Comparison of ENCODE assay signal across 1 cellular context in the genomic region with DNA sequence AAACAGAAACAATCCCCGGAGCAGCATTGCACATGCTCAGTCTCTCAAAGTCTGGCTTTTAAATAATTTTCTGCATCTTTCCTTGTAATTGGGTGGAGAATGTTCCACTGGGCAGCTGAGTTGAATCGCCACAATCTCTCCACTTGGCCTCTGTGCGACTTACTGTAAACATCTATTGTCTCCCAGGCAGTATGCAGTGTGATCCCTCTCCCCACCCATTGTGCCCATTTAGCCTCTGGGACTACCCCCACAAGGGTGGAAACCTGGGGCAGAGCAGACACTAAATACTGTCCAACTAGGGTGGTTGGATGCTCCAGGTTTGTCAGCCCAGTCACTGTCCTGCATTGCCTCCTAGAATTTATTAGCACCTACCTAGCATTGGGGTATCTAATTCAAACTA.
TF ChIP-seq lines count a peak whose summit lies in the region.

No MANE protein-coding gene starts in this region.

TF ChIP-seq in SK-N-SH, 30 proteins besides CTCF, POLR2A, EP300 and RAD21 (continued from another document):
- TF ChIP-seq, protein P1, sequence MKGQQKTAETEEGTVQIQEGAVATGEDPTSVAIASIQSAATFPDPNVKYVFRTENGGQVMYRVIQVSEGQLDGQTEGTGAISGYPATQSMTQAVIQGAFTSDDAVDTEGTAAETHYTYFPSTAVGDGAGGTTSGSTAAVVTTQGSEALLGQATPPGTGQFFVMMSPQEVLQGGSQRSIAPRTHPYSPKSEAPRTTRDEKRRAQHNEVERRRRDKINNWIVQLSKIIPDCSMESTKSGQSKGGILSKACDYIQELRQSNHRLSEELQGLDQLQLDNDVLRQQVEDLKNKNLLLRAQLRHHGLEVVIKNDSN (IDR thresholded peaks at IDR 0.05; ENCODE audit: borderline replicate concordance, low read depth), result no peak
- no peak for TF ChIP-seq GATA2 (CRISPR knock-in tag; IDR thresholded peaks at IDR 0.05)
- TF ChIP-seq SIN3A (IDR thresholded peaks at IDR 0.05; ENCODE audit: borderline replicate concordance, low read depth, low read length), result no peak
- no peak for TF ChIP-seq ELF1 (IDR thresholded peaks at IDR 0.05)
- no peak for TF ChIP-seq GABPA (IDR thresholded peaks at IDR 0.05; ENCODE audit: low read depth)
- TF ChIP-seq, protein P2, sequence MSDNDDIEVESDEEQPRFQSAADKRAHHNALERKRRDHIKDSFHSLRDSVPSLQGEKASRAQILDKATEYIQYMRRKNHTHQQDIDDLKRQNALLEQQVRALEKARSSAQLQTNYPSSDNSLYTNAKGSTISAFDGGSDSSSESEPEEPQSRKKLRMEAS (IDR thresholded peaks at IDR 0.05; ENCODE audit: low read depth), result no peak
- TF ChIP-seq, protein P3, sequence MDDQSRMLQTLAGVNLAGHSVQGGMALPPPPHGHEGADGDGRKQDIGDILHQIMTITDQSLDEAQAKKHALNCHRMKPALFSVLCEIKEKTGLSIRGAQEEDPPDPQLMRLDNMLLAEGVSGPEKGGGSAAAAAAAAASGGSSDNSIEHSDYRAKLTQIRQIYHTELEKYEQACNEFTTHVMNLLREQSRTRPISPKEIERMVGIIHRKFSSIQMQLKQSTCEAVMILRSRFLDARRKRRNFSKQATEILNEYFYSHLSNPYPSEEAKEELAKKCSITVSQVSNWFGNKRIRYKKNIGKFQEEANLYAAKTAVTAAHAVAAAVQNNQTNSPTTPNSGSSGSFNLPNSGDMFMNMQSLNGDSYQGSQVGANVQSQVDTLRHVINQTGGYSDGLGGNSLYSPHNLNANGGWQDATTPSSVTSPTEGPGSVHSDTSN (IDR thresholded peaks at IDR 0.05), result no peak
- TF ChIP-seq JUND (IDR thresholded peaks at IDR 0.05), result no peak
- TF ChIP-seq, protein P4, sequence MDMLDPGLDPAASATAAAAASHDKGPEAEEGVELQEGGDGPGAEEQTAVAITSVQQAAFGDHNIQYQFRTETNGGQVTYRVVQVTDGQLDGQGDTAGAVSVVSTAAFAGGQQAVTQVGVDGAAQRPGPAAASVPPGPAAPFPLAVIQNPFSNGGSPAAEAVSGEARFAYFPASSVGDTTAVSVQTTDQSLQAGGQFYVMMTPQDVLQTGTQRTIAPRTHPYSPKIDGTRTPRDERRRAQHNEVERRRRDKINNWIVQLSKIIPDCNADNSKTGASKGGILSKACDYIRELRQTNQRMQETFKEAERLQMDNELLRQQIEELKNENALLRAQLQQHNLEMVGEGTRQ (IDR thresholded peaks at IDR 0.05; ENCODE audit: borderline replicate concordance, low read depth, low read length), result no peak
TF ChIP-seq in SK-N-SH: peak in this region for 0.
